15 cellular contexts compared by ENCODE assay signal in genomic region chr15:27897481-27897880, GRCh38.
"Had no signal": no experiment of that assay in that cellular context is flagged by ENCODE, and none has a peak within 500 bp of the region (broad histone marks: within the 10 kb centered on the region; RNA-seq: fewer than 3 reads in every experiment).

No MANE protein-coding gene starts in this region.

- H3K4me3 ChIP-seq: colonic mucosa, heart left ventricle, sigmoid colon, skin epidermis, stomach had no signal

- DNase-seq: colonic mucosa; dermis blood vessel endothelial cell; heart left ventricle; hippocampal formation; kidney glomerular epithelial cell; naive thymus-derived CD4-positive, alpha-beta T cell; sigmoid colon; stimulated activated CD4-positive, alpha-beta T cell treated with anti-CD3 and anti-CD28 coated beads, Interleukin-2, amount 100 ng/mL, for 24 hours; stimulated activated CD4-positive, alpha-beta T cell treated with anti-CD3 and anti-CD28 coated beads, Interleukin-4, amount 100 ng/mL, for 4 hours; stimulated activated naive CD4-positive, alpha-beta T cell; stomach; substantia nigra; trophoblast cell had no signal

- H3K27me3 ChIP-seq: colonic mucosa, heart left ventricle, neutrophil, sigmoid colon had no signal

- H3K4me3 Mint-ChIP-seq: naive thymus-derived CD4-positive, alpha-beta T cell had no signal

- H3K4me1 ChIP-seq: colonic mucosa, heart left ventricle, sigmoid colon, stomach had no signal

- H3K27ac Mint-ChIP-seq: naive thymus-derived CD4-positive, alpha-beta T cell had no signal

- H3K36me3 ChIP-seq: colonic mucosa, heart left ventricle, neutrophil, sigmoid colon, stomach had no signal

- H3K9me3 ChIP-seq: colonic mucosa, neutrophil had no signal

- H3K27ac ChIP-seq: colonic mucosa, heart left ventricle, neutrophil, sigmoid colon, skin epidermis, stomach had no signal

- ATAC-seq: heart left ventricle; naive thymus-derived CD4-positive, alpha-beta T cell had no signal
